Comparison of ENCODE assay signal across 28 cellular contexts in the genomic region with DNA sequence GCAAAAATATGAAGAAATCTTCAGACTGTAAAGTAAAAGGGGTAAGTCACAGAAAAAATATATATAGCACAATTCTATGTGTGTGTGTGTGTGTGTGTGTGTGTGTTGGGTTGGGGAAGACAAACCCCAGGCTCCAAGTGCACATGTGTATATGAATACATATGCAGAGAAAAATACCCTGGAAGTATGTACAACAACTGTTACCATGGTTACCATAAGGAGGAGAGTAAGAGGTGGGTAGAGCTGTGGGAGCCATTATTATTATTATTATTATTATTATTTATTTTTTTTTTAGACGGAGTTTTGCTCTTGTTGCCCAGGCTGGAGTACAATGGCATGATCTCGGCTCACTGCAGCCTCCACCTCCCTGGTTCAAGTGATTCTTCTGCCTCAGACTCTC. TPM values are rescaled to one million over a fixed set of nuclear protein-coding genes. Genes with fewer than 3 reads are reported as not detected.
DNase-seq lines count a peak whose midpoint lies in the region; ATAC-seq, FAIRE-seq and TF ChIP-seq lines count a peak whose summit lies in the region.
"Had no signal": no experiment of that assay in that cellular context is flagged by ENCODE, and none has a peak within 500 bp of the region (broad histone marks: within the 10 kb centered on the region; RNA-seq: fewer than 3 reads in every experiment).

No MANE protein-coding gene starts in this region.

- no peaks in the 10 kb centered on the region for H3K79me2 ChIP-seq in K562 (ENCODE audit: control insufficient read depth, insufficient read depth, low read length)

- peaks cover 21% of the 10 kb centered on the region for H3K9me3 ChIP-seq in K562 (replicated peaks; ENCODE audit: control insufficient read depth, insufficient read depth, low read depth, low read length)
- H3K9me3 ChIP-seq: BE2C had no signal

- H3K9me1 ChIP-seq in K562 (ENCODE audit: control insufficient read depth, insufficient read depth, low read length) = no peaks in the 10 kb centered on the region

- ATAC-seq in K562 = no peak
- ATAC-seq: A549; CD8-positive, alpha-beta T cell had no signal

- no peak overlapping the region for H3K27ac ChIP-seq in K562 (ENCODE audit: extremely low read depth, low read depth, low read length)
- H3K27ac ChIP-seq: 22Rv1; A549; BLaER1; BLaER1 treated with 17β-estradiol and CSF1 and Interleukin-3, amounts not matched to agents 10 nM and 100 nM; C4-2B had no signal

- H4K20me1 ChIP-seq in K562 (replicated peaks; ENCODE audit: control insufficient read depth, insufficient read depth, low read length) = no peaks in the 10 kb centered on the region
- H4K20me1 ChIP-seq: BLaER1; BLaER1 treated with 17β-estradiol and CSF1 and Interleukin-3, amounts not matched to agents 10 nM and 100 nM had no signal

- H3K4me3 ChIP-seq in K562 = no peak overlapping the region
- H3K4me3 ChIP-seq: A549; BLaER1; BLaER1 treated with 17β-estradiol and CSF1 and Interleukin-3, amounts not matched to agents 10 nM and 100 nM had no signal

- 11% methylated on average over 2 of the region's 2 CpGs for WGBS in K562 (ENCODE audit: insufficient coverage, low coverage, missing lambda C conversion rate)

- no peak for TF ChIP-seq RAD21 in K562 (CRISPR knock-in tag; conservative IDR thresholded peaks at IDR 0.05 in 1 of 2, IDR thresholded peaks at IDR 0.05 in 1 of 2)

- no peaks in the 10 kb centered on the region for H3K27me3 ChIP-seq in K562 (ENCODE audit: control insufficient read depth in 2 of 2, insufficient read depth in 2 of 2, low read length in 2 of 2)
- H3K27me3 ChIP-seq: BE2C; BLaER1; BLaER1 treated with 17β-estradiol and CSF1 and Interleukin-3, amounts not matched to agents 10 nM and 100 nM had no signal

- no peak for TF ChIP-seq POLR2A in K562 (conservative IDR thresholded peaks at IDR 0.05)

- peaks cover 0 to 5% of the 10 kb centered on the region in 2 experiments; a peak in 3 of 5 replicates for H3K4me1 ChIP-seq in K562 (replicated peaks in 1 of 2; ENCODE audit: control insufficient read depth in 2 of 2, insufficient read depth in 2 of 2, low read length in 2 of 2)
- H3K4me1 ChIP-seq: A549, BE2C, BLaER1 had no signal

- H3K9ac ChIP-seq in K562 (ENCODE audit: insufficient read depth in 1 of 2, low read depth in 2 of 2, low read length in 2 of 2) = no peak overlapping the region
- H3K9ac ChIP-seq: BLaER1; BLaER1 treated with 17β-estradiol and CSF1 and Interleukin-3, amounts not matched to agents 10 nM and 100 nM had no signal

- POLR2A ChIA-PET in K562 (lab: Yijun Ruan, JAX) = interaction anchor here (0.6 to 1.4 kb wide), 2 partner anchors 33 to 279 kb away, joined by 4 read pairs; no protein-coding TSS in a partner anchor

- intact Hi-C loops in K562 (cut with micrococcal nuclease) = no loop called here

- no peak overlapping the region for H3K4me2 ChIP-seq in K562 (ENCODE audit: insufficient read depth, low read length)
- H3K4me2 ChIP-seq: A549; BLaER1; BLaER1 treated with 17β-estradiol and CSF1 and Interleukin-3, amounts not matched to agents 10 nM and 100 nM had no signal

- FAIRE-seq in K562 (lab: Jason Lieb, UNC) = no peak
- FAIRE-seq: A549, D721Med had no signal

- H3K36me3 ChIP-seq in K562 (ENCODE audit: control insufficient read depth, insufficient read depth, low read length) = no peaks in the 10 kb centered on the region
- H3K36me3 ChIP-seq: BE2C; BLaER1; BLaER1 treated with 17β-estradiol and CSF1 and Interleukin-3, amounts not matched to agents 10 nM and 100 nM had no signal

- CTCF ChIA-PET in K562 (lab: Yijun Ruan, JAX; ENCODE audit: low intra/inter-chr PET ratio) = no interaction called here

- TF ChIP-seq EP300 in K562 (IDR thresholded peaks at IDR 0.05; ENCODE audit: low read length) = no peak

- DNase-seq in K562 (ENCODE audit: extremely low read depth in 1 of 4, low spot score in 3 of 4) (no peak), GM20000 (ENCODE audit: low spot score) (no peak)
- DNase-seq: 8988T; ACHN; AML-193; BE2C; C1 segment of cervical spinal cord; Caco-2; Calu3; CD4-positive, alpha-beta memory T cell; CD4-positive, alpha-beta T cell; CD4-positive, CD25-positive, alpha-beta regulatory T cell; CD8-positive, alpha-beta memory T cell; CD8-positive, alpha-beta T cell; COR-L47; DMS 273 treated with DMSO at 0.1 percent for 48 hours; DMS153; DMS53; DMS79; DMS79 treated with DMSO at 0.1 percent for 48 hours; DND-41; EL had no signal

- H2AFZ ChIP-seq in K562 (ENCODE audit: low read depth, low read length) = no peak overlapping the region

- no peak for TF ChIP-seq CTCF in K562 (IDR thresholded peaks at IDR 0.05 in 2 of 3, conservative IDR thresholded peaks at IDR 0.05 in 1 of 3; ENCODE audit: insufficient read depth in 2 of 3, low read depth in 1 of 3, low read length in 3 of 3)
- no peak for TF ChIP-seq CTCF in GM20000 (IDR thresholded peaks at IDR 0.05; ENCODE audit: extremely low read depth, missing control alignments)

- in situ Hi-C loops in K562 (cut with MboI) = no loop called here

- BruUV-seq in K562 (replicated peaks; lab: Mats Ljungman, UMichigan) = no TSS peak

TF ChIP-seq in K562, 482 proteins besides CTCF, POLR2A, EP300 and RAD21:
- TF ChIP-seq MCM5 (IDR thresholded peaks at IDR 0.05; ENCODE audit: low read depth) (no peak), RFX1 (IDR thresholded peaks at IDR 0.05) (peak; percentile 91)

RNA-seq across cellular contexts. Expression of gene TRIM24, which starts 23.7 kb away (rescaled TPM):
- 47.4 and 128 TPM in 2 replicates for total RNA-seq in K562 (2011; cell fraction: chromatin; rRNA removed; ENCODE audit: low replicate concordance)
- total RNA-seq in K562 (2011; cell fraction: nucleolus; rRNA removed) = 23.3 and 24.7 TPM in 2 replicates
- total RNA-seq in K562 (2011; cell fraction: nucleoplasm; rRNA removed) = 54.0 and 95.2 TPM in 2 replicates
- total RNA-seq in K562 (2014; rRNA removed) (33.3 and 37.1 TPM in 2 replicates), K562 (2014; rRNA removed; fragmentation: Illumina TruSeq; extraction: Trizol) (40.2 and 46.5 TPM in 2 replicates), K562 (2015; rRNA removed; fragmentation: Illumina TruSeq; extraction: Trizol) (52.4 and 56.4 TPM in 2 replicates), K562 (2021) (55.8 and 62.8 TPM in 2 replicates)
- polyA plus RNA-seq in K562 (2011; rRNA removed) (61.7 and 66.9 TPM in 2 replicates), K562 (2014; fragmentation: Illumina TruSeq; extraction: Trizol) (61.5 and 74.0 TPM in 2 replicates), K562 (2014; fragmentation: Nextera tagmentation; extraction: Ambion mirVana) (10 to 100 TPM; 13.4 to 15.1 TPM), K562 (2014; rRNA removed) (40.2 and 41.7 TPM in 2 replicates)
- 28.4 and 38.1 TPM in 2 replicates for polyA plus RNA-seq in K562 (2011; cell fraction: cytosol; rRNA removed)
- 36.0 and 50.5 TPM in 2 replicates for polyA plus RNA-seq in K562 (2011; cell fraction: nucleus; rRNA removed)
- 40.9 and 42.4 TPM in 2 replicates for polyA plus RNA-seq in K562 (2012)
- polyA minus RNA-seq in K562 (2011; rRNA and poly(A)+ RNA removed) = 101 and 125 TPM in 2 replicates
- 40.7 and 48.4 TPM in 2 replicates for polyA minus RNA-seq in K562 (2011; cell fraction: cytosol; rRNA and poly(A)+ RNA removed)
- 36.4 and 60.5 TPM in 2 replicates for polyA minus RNA-seq in K562 (2011; cell fraction: nucleus; rRNA and poly(A)+ RNA removed)
